ENCODE assay signal across 1 cellular context in the genomic region with DNA sequence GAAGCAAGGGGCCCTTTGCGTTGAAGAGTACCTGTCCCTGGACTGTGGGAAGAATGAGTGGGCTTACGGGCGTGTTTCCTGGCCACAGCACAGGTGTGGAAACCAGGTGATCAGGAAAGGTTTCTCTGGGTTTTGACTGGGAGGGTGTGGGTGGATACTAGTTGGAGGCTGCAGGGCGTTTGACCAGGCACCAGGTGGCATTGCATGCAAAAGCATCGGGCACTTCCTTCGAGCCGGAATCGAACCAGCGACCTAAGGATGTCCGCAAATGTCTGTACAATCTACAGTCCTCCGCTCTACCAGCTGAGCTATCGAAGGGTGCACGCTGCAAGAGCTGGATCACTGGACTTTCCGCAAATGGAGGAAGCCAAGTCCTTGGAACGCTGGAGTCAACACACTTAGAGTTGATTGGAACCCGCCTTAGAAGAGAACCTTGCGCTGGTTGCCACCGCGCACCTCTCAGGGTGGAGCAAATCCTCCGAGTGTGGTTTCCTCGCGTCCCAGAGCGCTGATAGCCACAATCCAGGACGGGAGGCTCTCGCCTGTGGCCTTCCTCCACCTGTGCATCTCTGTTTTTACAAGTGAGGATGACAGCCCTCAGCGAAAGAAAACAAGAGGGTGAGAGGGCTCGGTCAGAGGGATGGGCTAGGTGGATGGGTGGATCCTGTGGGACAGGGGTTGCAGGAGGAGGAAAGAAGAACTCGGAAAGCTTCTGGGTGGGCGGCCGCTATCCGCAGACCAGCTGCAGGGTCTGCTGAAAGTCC.
TF ChIP-seq lines count a peak whose summit lies in the region.

No MANE protein-coding gene starts in this region.

TF ChIP-seq in liver, 16 proteins besides CTCF, POLR2A, EP300 and RAD21 (continued from another document):
- TF ChIP-seq, protein P1, sequence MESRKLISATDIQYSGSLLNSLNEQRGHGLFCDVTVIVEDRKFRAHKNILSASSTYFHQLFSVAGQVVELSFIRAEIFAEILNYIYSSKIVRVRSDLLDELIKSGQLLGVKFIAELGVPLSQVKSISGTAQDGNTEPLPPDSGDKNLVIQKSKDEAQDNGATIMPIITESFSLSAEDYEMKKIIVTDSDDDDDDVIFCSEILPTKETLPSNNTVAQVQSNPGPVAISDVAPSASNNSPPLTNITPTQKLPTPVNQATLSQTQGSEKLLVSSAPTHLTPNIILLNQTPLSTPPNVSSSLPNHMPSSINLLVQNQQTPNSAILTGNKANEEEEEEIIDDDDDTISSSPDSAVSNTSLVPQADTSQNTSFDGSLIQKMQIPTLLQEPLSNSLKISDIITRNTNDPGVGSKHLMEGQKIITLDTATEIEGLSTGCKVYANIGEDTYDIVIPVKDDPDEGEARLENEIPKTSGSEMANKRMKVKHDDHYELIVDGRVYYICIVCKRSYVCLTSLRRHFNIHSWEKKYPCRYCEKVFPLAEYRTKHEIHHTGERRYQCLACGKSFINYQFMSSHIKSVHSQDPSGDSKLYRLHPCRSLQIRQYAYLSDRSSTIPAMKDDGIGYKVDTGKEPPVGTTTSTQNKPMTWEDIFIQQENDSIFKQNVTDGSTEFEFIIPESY (IDR thresholded peaks at IDR 0.05), result no peak
